1 cellular context compared by ENCODE assay signal in the genomic region with DNA sequence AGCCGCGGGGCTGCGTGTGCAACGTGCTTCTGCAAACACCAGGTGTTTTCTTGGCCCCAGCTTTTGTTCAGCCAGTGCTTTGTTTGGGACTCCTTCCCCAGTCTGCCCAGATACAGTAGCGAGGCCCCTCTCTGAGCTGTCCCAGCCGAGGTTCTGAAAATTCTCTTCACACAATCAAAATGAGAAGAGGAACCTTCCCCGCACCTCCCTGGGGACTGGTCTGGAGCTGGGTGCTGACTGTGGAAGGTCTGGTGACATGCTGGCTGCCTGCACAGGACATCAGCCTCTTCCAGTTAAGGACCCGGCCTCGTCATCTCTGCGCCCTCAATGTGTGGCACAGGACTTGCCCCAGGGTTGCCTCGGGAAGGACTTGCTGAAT.
TF ChIP-seq lines count a peak whose summit lies in the region.

No MANE protein-coding gene starts in this region.

TF ChIP-seq in HEK293, 187 proteins besides CTCF, POLR2A, EP300 and RAD21 (continued from another document):
- TF ChIP-seq, protein P1, sequence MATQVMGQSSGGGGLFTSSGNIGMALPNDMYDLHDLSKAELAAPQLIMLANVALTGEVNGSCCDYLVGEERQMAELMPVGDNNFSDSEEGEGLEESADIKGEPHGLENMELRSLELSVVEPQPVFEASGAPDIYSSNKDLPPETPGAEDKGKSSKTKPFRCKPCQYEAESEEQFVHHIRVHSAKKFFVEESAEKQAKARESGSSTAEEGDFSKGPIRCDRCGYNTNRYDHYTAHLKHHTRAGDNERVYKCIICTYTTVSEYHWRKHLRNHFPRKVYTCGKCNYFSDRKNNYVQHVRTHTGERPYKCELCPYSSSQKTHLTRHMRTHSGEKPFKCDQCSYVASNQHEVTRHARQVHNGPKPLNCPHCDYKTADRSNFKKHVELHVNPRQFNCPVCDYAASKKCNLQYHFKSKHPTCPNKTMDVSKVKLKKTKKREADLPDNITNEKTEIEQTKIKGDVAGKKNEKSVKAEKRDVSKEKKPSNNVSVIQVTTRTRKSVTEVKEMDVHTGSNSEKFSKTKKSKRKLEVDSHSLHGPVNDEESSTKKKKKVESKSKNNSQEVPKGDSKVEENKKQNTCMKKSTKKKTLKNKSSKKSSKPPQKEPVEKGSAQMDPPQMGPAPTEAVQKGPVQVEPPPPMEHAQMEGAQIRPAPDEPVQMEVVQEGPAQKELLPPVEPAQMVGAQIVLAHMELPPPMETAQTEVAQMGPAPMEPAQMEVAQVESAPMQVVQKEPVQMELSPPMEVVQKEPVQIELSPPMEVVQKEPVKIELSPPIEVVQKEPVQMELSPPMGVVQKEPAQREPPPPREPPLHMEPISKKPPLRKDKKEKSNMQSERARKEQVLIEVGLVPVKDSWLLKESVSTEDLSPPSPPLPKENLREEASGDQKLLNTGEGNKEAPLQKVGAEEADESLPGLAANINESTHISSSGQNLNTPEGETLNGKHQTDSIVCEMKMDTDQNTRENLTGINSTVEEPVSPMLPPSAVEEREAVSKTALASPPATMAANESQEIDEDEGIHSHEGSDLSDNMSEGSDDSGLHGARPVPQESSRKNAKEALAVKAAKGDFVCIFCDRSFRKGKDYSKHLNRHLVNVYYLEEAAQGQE (tag by site-specific recombination; IDR thresholded peaks at IDR 0.05) = peak; percentile 90
